ENCODE assay signal across 7 cellular contexts in genomic region chr5:120960510-120960909, GRCh38.
"Had no signal": no experiment of that assay in that cellular context is flagged by ENCODE, and none has a peak within 500 bp of the region (broad histone marks: within the 10 kb centered on the region; RNA-seq: fewer than 3 reads in every experiment).

No MANE protein-coding gene starts in this region.

- DNase-seq: H9, HCEC 1CT, KBM-7 had no signal

- H3K27ac Mint-ChIP-seq: GM23338, IgD-negative memory B cell had no signal

- H3K27ac ChIP-seq: HL-60 had no signal

- H3K4me3 Mint-ChIP-seq: GM23338, H9 had no signal

- H3K4me2 ChIP-seq: GM23338 had no signal

- H3K4me3 ChIP-seq: GM23338 had no signal

- H3K4me1 Mint-ChIP-seq: GM23338, H9, IgD-negative memory B cell had no signal

- H3K27me3 Mint-ChIP-seq: IgD-negative memory B cell had no signal

- ATAC-seq: GM23338, HepG2 had no signal

- H3K9me3 Mint-ChIP-seq: H9 had no signal

- H2AFZ ChIP-seq: GM23338 had no signal

- H3K36me3 Mint-ChIP-seq: IgD-negative memory B cell had no signal
